In genomic region chr1:58882322-58882951, GRCh38 we compare ENCODE assay signal across 11 cellular contexts.
DNase-seq lines count a peak whose midpoint lies in the region; ATAC-seq, FAIRE-seq and TF ChIP-seq lines count a peak whose summit lies in the region.
"Had no signal": no experiment of that assay in that cellular context is flagged by ENCODE, and none has a peak within 500 bp of the region (broad histone marks: within the 10 kb centered on the region; RNA-seq: fewer than 3 reads in every experiment).

No MANE protein-coding gene starts in this region.

- dilution Hi-C loops in keratinocyte (cut with MboI; ENCODE audit: extremely low pct_ligation_motif_present, low sequenced_read_pairs), result no loop called here

- H3K36me3 Mint-ChIP-seq in T-cell, result no peaks in the 10 kb centered on the region
- H3K36me3 Mint-ChIP-seq: activated CD8-positive, alpha-beta memory T cell treated with anti-CD3 and anti-CD28 coated beads, Interleukin-2, amount 10 ng/mL, durations not matched to agents 7 days and 5 days had no signal

- peak; percentile 66 for DNase-seq in NCI-H2107 treated with DMSO at 0.1 percent for 48 hours (lab: John Stamatoyannopoulos, UW; ENCODE audit: unreplicated experiment)
- DNase-seq in NCI-H2107 (lab: John Stamatoyannopoulos, UW), result no peak
- peak; percentile 14 for DNase-seq in RPMI7951 (ENCODE audit: low read depth)
- no peak for DNase-seq in keratinocyte (ENCODE audit: low read depth, low spot score)
- no peak for DNase-seq in A172 (ENCODE audit: low spot score)
- DNase-seq in T-cell, result no peak
- DNase-seq: activated CD8-positive, alpha-beta memory T cell treated with anti-CD3 and anti-CD28 coated beads, Interleukin-2, amount 10 ng/mL, durations not matched to agents 7 days and 5 days; H9 had no signal

- H3K27me3 ChIP-seq in keratinocyte (ENCODE audit: control insufficient read depth, extremely low read depth, insufficient read depth, low read length) (no peaks in the 10 kb centered on the region), subcutaneous abdominal adipose tissue (ENCODE audit: control insufficient read depth in 5 of 5, insufficient read depth in 4 of 5, low read length in 5 of 5) (no peaks in the 10 kb centered on the region)

- no peak overlapping the region for H2AFZ ChIP-seq in keratinocyte (ENCODE audit: control insufficient read depth, low read length)

- H3K36me3 ChIP-seq in keratinocyte (ENCODE audit: control insufficient read depth in 2 of 2, extremely low read depth in 1 of 2, insufficient read depth in 2 of 2, low read length in 2 of 2) (no peaks in the 10 kb centered on the region), subcutaneous abdominal adipose tissue (ENCODE audit: control insufficient read depth in 5 of 5, insufficient read depth in 5 of 5, low read length in 5 of 5) (no peaks in the 10 kb centered on the region)

- no peak overlapping the region for H3K4me3 Mint-ChIP-seq in T-cell
- H3K4me3 Mint-ChIP-seq: activated CD8-positive, alpha-beta memory T cell treated with anti-CD3 and anti-CD28 coated beads, Interleukin-2, amount 10 ng/mL, durations not matched to agents 7 days and 5 days; H9 had no signal

- H3K4me1 ChIP-seq in keratinocyte (ENCODE audit: control insufficient read depth, extremely low read depth, insufficient read depth, low read length), result peaks cover 30% of the 10 kb centered on the region
- peaks cover 16 to 62% (median 60%) of the 10 kb centered on the region in 5 donors for H3K4me1 ChIP-seq in subcutaneous abdominal adipose tissue (ENCODE audit: control insufficient read depth in 5 of 5, insufficient read depth in 5 of 5, low read length in 5 of 5)

- no peak for FAIRE-seq in keratinocyte (lab: Jason Lieb, UNC)
- FAIRE-seq: islet of Langerhans had no signal

- TF ChIP-seq CTCF in keratinocyte (optimal IDR thresholded peaks at IDR 0.05 in 1 of 3, IDR thresholded peaks at IDR 0.05 in 1 of 3, conservative IDR thresholded peaks at IDR 0.05 in 1 of 3; ENCODE audit: extremely low read depth in 1 of 3, insufficient read depth in 2 of 3, low read length in 3 of 3), result no peak

- peaks cover 33 to 44% (median 35%) of the 10 kb centered on the region in 3 donors for H3K4me1 Mint-ChIP-seq in T-cell

- H3K4me3 ChIP-seq in keratinocyte (ENCODE audit: control insufficient read depth in 2 of 3, extremely low read depth in 1 of 3, insufficient read depth in 2 of 3, low read depth in 1 of 3, low read length in 3 of 3) (no peak overlapping the region), subcutaneous abdominal adipose tissue (ENCODE audit: low read depth in 1 of 5, low read length in 5 of 5) (no peak overlapping the region)

- ATAC-seq in HG03196 (IDR thresholded peaks at IDR 0.05; ENCODE audit: unreplicated experiment) (no peak), T-cell (replicated peaks in 1 of 4) (no peak)
- ATAC-seq: activated CD8-positive, alpha-beta memory T cell treated with anti-CD3 and anti-CD28 coated beads, Interleukin-2, amount 10 ng/mL, durations not matched to agents 7 days and 5 days had no signal

- CTCF ChIA-PET in T-cell (lab: Charles Lee), result no interaction called here

- H3K27ac Mint-ChIP-seq in T-cell, result no peak overlapping the region
- H3K27ac Mint-ChIP-seq: activated CD8-positive, alpha-beta memory T cell treated with anti-CD3 and anti-CD28 coated beads, Interleukin-2, amount 10 ng/mL, durations not matched to agents 7 days and 5 days had no signal

- no peak overlapping the region for H3K9ac ChIP-seq in keratinocyte (ENCODE audit: control insufficient read depth, extremely low read depth, insufficient read depth, low read length)
- H3K9ac ChIP-seq in subcutaneous abdominal adipose tissue (ENCODE audit: low read length in 5 of 5), result peak overlapping the region in 3 of 5 donors; percentile 11 to 70 (median 14)

- H3K79me2 ChIP-seq in keratinocyte (ENCODE audit: control insufficient read depth, insufficient read depth, low read length), result no peaks in the 10 kb centered on the region

- no peaks in the 10 kb centered on the region for H3K27me3 Mint-ChIP-seq in T-cell
- H3K27me3 Mint-ChIP-seq: activated CD8-positive, alpha-beta memory T cell treated with anti-CD3 and anti-CD28 coated beads, Interleukin-2, amount 10 ng/mL, durations not matched to agents 7 days and 5 days had no signal

- H3K9me3 ChIP-seq in keratinocyte (ENCODE audit: control insufficient read depth, low read depth, low read length), result no peaks in the 10 kb centered on the region
- no peaks in the 10 kb centered on the region for H3K9me3 ChIP-seq in subcutaneous abdominal adipose tissue (ENCODE audit: control insufficient read depth in 5 of 5, low read length in 5 of 5)

- H4K20me1 ChIP-seq in keratinocyte (ENCODE audit: control insufficient read depth, extremely low read depth, insufficient read depth, low read length), result no peaks in the 10 kb centered on the region

- no peaks in the 10 kb centered on the region for H3K9me1 ChIP-seq in keratinocyte (ENCODE audit: control insufficient read depth, extremely low read depth, insufficient read depth, low read length)

- H3K27ac ChIP-seq in keratinocyte (ENCODE audit: control insufficient read depth, insufficient read depth, low read length) (peak overlapping the region; percentile 82), subcutaneous abdominal adipose tissue (ENCODE audit: low read depth, low read length) (peak overlapping the region; percentile 91)

- POLR2A ChIA-PET in T-cell (lab: Charles Lee), result no interaction called here

- no peak overlapping the region for H3K4me2 ChIP-seq in keratinocyte (ENCODE audit: control insufficient read depth, extremely low read depth, insufficient read depth, low read depth, low read length)

- no peaks in the 10 kb centered on the region for H3K9me3 Mint-ChIP-seq in T-cell
- H3K9me3 Mint-ChIP-seq: H9 had no signal

Comparison
In these comparisons a context has a peak if more than half of its experiments do, and no peak if none do; other contexts are left out.
1. DNase-seq: peak in NCI-H2107 treated with DMSO at 0.1 percent for 48 hours (single experiment) and RPMI7951 (single experiment); none in NCI-H2107 (single experiment), keratinocyte (single experiment), A172 (single experiment) and T-cell (0 of 34).